Comparison of ENCODE assay signal across 12 cellular contexts in the genomic region with DNA sequence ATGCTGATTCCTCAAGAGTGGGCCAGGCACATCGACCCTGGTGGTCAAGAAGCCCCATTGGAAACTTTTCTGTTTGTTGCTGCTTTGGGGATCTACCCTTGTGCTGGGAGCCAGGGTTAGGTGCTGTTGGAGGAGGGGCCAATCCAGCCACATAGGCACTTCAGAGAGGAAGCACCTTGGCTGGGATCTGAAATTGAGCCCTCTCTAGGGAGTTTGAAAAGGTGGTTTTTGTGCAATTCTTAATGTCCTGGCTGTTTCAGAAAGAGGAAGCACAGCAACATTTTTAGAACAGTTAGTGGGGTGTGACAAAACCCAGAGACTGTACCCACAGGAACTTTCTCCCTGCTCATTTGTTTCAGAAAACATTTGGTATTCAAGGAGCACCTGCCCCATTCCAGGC. TPM values are rescaled to one million over a fixed set of nuclear protein-coding genes. Genes with fewer than 3 reads are reported as not detected.
DNase-seq lines count a peak whose midpoint lies in the region; ATAC-seq and TF ChIP-seq lines count a peak whose summit lies in the region.
"Had no signal": no experiment of that assay in that cellular context is flagged by ENCODE, and none has a peak within 500 bp of the region (broad histone marks: within the 10 kb centered on the region; RNA-seq: fewer than 3 reads in every experiment).

No MANE protein-coding gene starts in this region.

- no peak overlapping the region for H3K27ac ChIP-seq in colonic mucosa
- H3K27ac ChIP-seq: right lobe of liver, SJSA1 had no signal

- no peak overlapping the region for H3K27ac Mint-ChIP-seq in central memory CD8-positive, alpha-beta T cell (ENCODE audit: low read depth)

- H3K9ac ChIP-seq in colonic mucosa (ENCODE audit: low read depth in 2 of 2, low read length in 2 of 2) = no peak overlapping the region

- no peaks in the 10 kb centered on the region for H3K36me3 Mint-ChIP-seq in central memory CD8-positive, alpha-beta T cell (ENCODE audit: insufficient read depth)

- H3K4me1 ChIP-seq in colonic mucosa = no peaks in the 10 kb centered on the region
- H3K4me1 ChIP-seq: right lobe of liver, SJSA1 had no signal

- no peaks in the 10 kb centered on the region for H3K36me3 ChIP-seq in colonic mucosa
- H3K36me3 ChIP-seq: right lobe of liver, SJSA1 had no signal

- ATAC-seq in GM18858 (IDR thresholded peaks at IDR 0.05; ENCODE audit: unreplicated experiment) (peak; percentile 83), GM21723 (IDR thresholded peaks at IDR 0.05; ENCODE audit: unreplicated experiment) (peak; percentile 89), HG03439 (IDR thresholded peaks at IDR 0.05; ENCODE audit: unreplicated experiment) (peak; percentile 66), GM21717 (IDR thresholded peaks at IDR 0.05; ENCODE audit: unreplicated experiment) (no peak)
- ATAC-seq in central memory CD8-positive, alpha-beta T cell (replicated peaks; ENCODE audit: extremely low read depth, poor library complexity, severe bottlenecking) = peak; percentile 46
- ATAC-seq: activated T-cell treated with anti-CD3 and anti-CD28 coated beads, Interleukin-2, amount 50 U/mL, for 72 hours; left colon had no signal

- TF ChIP-seq CTCF in colonic mucosa (IDR thresholded peaks at IDR 0.05) = no peak

- intact Hi-C loops in colonic mucosa (cut with DNase I) = no loop called here

- no peak overlapping the region for H3K4me3 ChIP-seq in colonic mucosa
- H3K4me3 ChIP-seq: right lobe of liver, SJSA1 had no signal

- no peaks in the 10 kb centered on the region for H3K9me3 Mint-ChIP-seq in central memory CD8-positive, alpha-beta T cell
- H3K9me3 Mint-ChIP-seq: activated T-cell treated with anti-CD3 and anti-CD28 coated beads, Interleukin-2, amount 50 U/mL, for 72 hours had no signal

- peaks cover 2% of the 10 kb centered on the region for H3K27me3 Mint-ChIP-seq in central memory CD8-positive, alpha-beta T cell

- no peaks in the 10 kb centered on the region for H3K9me3 ChIP-seq in colonic mucosa
- H3K9me3 ChIP-seq: right lobe of liver, SJSA1 had no signal

- DNase-seq in central memory CD8-positive, alpha-beta T cell (ENCODE audit: low spot score in 2 of 2) = no peak
- DNase-seq in NCI-H1092 (lab: John Stamatoyannopoulos, UW) (no peak), colonic mucosa (no peak), NCI-H146 treated with DMSO at 0.1 percent for 48 hours (lab: John Stamatoyannopoulos, UW; ENCODE audit: unreplicated experiment) (no peak)
- DNase-seq: activated T-cell treated with anti-CD3 and anti-CD28 coated beads, Interleukin-2, amount 50 U/mL, for 72 hours; right lobe of liver had no signal

- H3K4me1 Mint-ChIP-seq in central memory CD8-positive, alpha-beta T cell = no peaks in the 10 kb centered on the region

- H3K27me3 ChIP-seq in colonic mucosa = no peaks in the 10 kb centered on the region
- H3K27me3 ChIP-seq: right lobe of liver, SJSA1 had no signal

- no peak overlapping the region for H3K4me3 Mint-ChIP-seq in central memory CD8-positive, alpha-beta T cell
- H3K4me3 Mint-ChIP-seq: activated T-cell treated with anti-CD3 and anti-CD28 coated beads, Interleukin-2, amount 50 U/mL, for 72 hours had no signal

RNA-seq across cellular contexts. Expression of gene BEND5, which starts 17.2 kb away (rescaled TPM):
- total RNA-seq in colonic mucosa = 1 to 10 TPM in 1 of 2 donors, under 1 TPM in 1; 0.57 to 4.9 TPM
- total RNA-seq: SJSA1 had no signal
